In the genomic region with DNA sequence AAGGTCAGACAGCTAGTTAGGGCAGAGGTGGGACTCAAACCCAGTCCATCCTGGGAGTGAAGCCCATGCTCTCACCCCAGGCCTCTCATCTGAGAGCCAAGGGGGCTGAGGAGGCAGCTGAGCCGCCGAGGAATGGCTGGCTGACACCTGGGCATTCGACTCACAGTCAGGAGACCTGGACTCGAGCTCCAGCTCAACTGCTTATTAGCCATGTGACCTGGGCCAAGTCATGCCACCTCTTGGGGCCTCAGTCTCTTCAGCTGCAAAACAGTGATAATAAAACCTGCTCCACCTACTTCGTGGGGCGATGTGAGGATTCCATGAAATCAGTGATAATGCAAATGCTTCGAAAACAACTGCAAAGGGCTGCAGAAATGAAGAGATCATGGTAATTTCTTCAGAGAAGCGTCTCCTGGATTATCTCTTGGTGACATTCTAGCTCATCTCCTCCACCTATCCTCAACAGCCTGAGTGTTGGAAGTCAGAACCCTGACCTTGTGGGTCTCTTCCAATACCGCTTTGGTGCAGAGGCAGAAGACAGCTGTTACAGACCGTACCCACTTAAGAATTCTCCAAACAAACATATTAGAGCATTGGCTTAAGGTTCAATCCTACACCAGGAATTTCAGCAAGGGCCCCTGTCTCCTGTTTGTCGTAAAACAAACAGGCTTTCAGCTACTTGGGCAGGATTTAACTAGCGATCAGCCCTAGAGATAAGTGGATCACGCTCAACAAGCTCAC, we compare ENCODE assay signal across 10 cellular contexts.
A peak's percentile ranks its signal among the peaks of the same experiment; 100 is the strongest.
DNase-seq lines count a peak whose midpoint lies in the region; ATAC-seq and TF ChIP-seq lines count a peak whose summit lies in the region.
"Had no signal": no experiment of that assay in that cellular context is flagged by ENCODE, and none has a peak within 500 bp of the region (broad histone marks: within the 10 kb centered on the region; RNA-seq: fewer than 3 reads in every experiment).

No MANE protein-coding gene starts in this region.

- peak overlapping the region; percentile 48 for H3K27ac Mint-ChIP-seq in activated CD4-positive, alpha-beta memory T cell treated with anti-CD3 and anti-CD28 coated beads, Interleukin-2, amount 10 ng/mL, durations not matched to agents 7 days and 5 days
- H3K27ac Mint-ChIP-seq: activated naive CD4-positive, alpha-beta T cell treated with anti-CD3 and anti-CD28 coated beads, Interleukin-2, amount 50 U/mL, for 24 hours had no signal

- POLR2A ChIA-PET in SK-N-SH (lab: Yijun Ruan, JAX) = no interaction called here
- POLR2A ChIA-PET in IMR-90 (lab: Charles Lee; ENCODE audit: unreplicated experiment) = interaction anchor here (0.5 kb wide), 1 partner anchor 10 kb away, joined by 4 read pairs; no protein-coding TSS in a partner anchor
- POLR2A ChIA-PET in activated CD4-positive, alpha-beta memory T cell treated with anti-CD3 and anti-CD28 coated beads, Interleukin-2, amount 10 ng/mL, durations not matched to agents 7 days and 5 days (lab: Charles Lee) = interaction anchor here (1.0 to 2.7 kb wide), 8 partner anchors 10 to 93 kb away, joined by 3 to 25 read pairs (median 6); partner anchors contain the start of gene PIM1

- H3K4me3 ChIP-seq in SK-N-SH (ENCODE audit: low read depth in 2 of 2, low read length in 1 of 2) (no peak overlapping the region), IMR-90 (ENCODE audit: insufficient read depth, low read depth, low read length) (no peak overlapping the region), neuronal stem cell (ENCODE audit: low read length in 2 of 2) (no peak overlapping the region)

- H3K4ac ChIP-seq in IMR-90 (ENCODE audit: low read depth, low read length) (no peak overlapping the region), neuronal stem cell (ENCODE audit: low read length) (no peak overlapping the region)

- no peaks in the 10 kb centered on the region for H3K79me2 ChIP-seq in SK-N-SH (ENCODE audit: insufficient read depth)

- H2AK5ac ChIP-seq in IMR-90 (ENCODE audit: low read depth, low read length) (no peak overlapping the region), neuronal stem cell (ENCODE audit: low read depth, low read length) (no peak overlapping the region)

- H3K27ac ChIP-seq in SK-N-SH (ENCODE audit: low read depth in 2 of 2, low read length in 1 of 2) = no peak overlapping the region
- H3K27ac ChIP-seq in IMR-90 (ENCODE audit: insufficient read depth, low read length) = no peak overlapping the region
- H3K27ac ChIP-seq in neuronal stem cell (replicated peaks; ENCODE audit: low read length) = no peak overlapping the region

- H3K4me1 ChIP-seq in SK-N-SH (ENCODE audit: control insufficient read depth in 1 of 2, insufficient read depth in 2 of 2, low read depth in 1 of 2, low read length in 1 of 2) (peaks cover 0 to 16% of the 10 kb centered on the region in 2 experiments; a peak in 1 of 4 replicates), IMR-90 (ENCODE audit: control insufficient read depth, insufficient read depth, low read length) (peaks cover 5% of the 10 kb centered on the region; the same call in 1 of the 2 replicates), neuronal stem cell (ENCODE audit: control insufficient read depth in 2 of 2, insufficient read depth in 1 of 2, low read depth in 1 of 2, low read length in 2 of 2) (peaks cover 6 to 11% of the 10 kb centered on the region in 2 donors)

- CTCF ChIA-PET in SK-N-SH (lab: Yijun Ruan, JAX) = interaction anchor here (0.8 to 2.7 kb wide), 7 partner anchors 12 to 92 kb away, joined by 3 to 20 read pairs (median 4); no protein-coding TSS in a partner anchor
- CTCF ChIA-PET in IMR-90 (lab: Yijun Ruan, JAX) = interaction anchor here (0.6 to 1.1 kb wide), 3 partner anchors 100 to 598 kb away, joined by 3 read pairs; no protein-coding TSS in a partner anchor
- CTCF ChIA-PET in activated CD4-positive, alpha-beta memory T cell treated with anti-CD3 and anti-CD28 coated beads, Interleukin-2, amount 10 ng/mL, durations not matched to agents 7 days and 5 days (lab: Charles Lee) = interaction anchor here (0.7 to 2.7 kb wide), 10 partner anchors 14 to 344 kb away, joined by 3 to 12 read pairs (median 4); no protein-coding TSS in a partner anchor

- TF ChIP-seq RAD21 in SK-N-SH (IDR thresholded peaks at IDR 0.05; ENCODE audit: low read length) = no peak
- no peak for TF ChIP-seq RAD21 in IMR-90 (IDR thresholded peaks at IDR 0.05; ENCODE audit: low read length)

- H3K36me3 ChIP-seq in SK-N-SH (replicated peaks in 1 of 2; ENCODE audit: control insufficient read depth in 1 of 2, insufficient read depth in 2 of 2, low read length in 1 of 2) (no peaks in the 10 kb centered on the region), IMR-90 (ENCODE audit: control insufficient read depth, insufficient read depth, low read length) (no peaks in the 10 kb centered on the region), neuronal stem cell (replicated peaks in 1 of 2; ENCODE audit: control insufficient read depth in 2 of 2, insufficient read depth in 2 of 2, low read length in 2 of 2) (no peaks in the 10 kb centered on the region)

- peaks cover under 1% of the 10 kb centered on the region for H3K27me3 Mint-ChIP-seq in activated CD4-positive, alpha-beta memory T cell treated with anti-CD3 and anti-CD28 coated beads, Interleukin-2, amount 10 ng/mL, durations not matched to agents 7 days and 5 days
- H3K27me3 Mint-ChIP-seq: activated naive CD4-positive, alpha-beta T cell treated with anti-CD3 and anti-CD28 coated beads, Interleukin-2, amount 50 U/mL, for 24 hours had no signal

- no peaks in the 10 kb centered on the region for H3F3A ChIP-seq in SK-N-SH (replicated peaks; ENCODE audit: insufficient read depth)

- no peak overlapping the region for H4K8ac ChIP-seq in IMR-90 (ENCODE audit: low read depth in 2 of 2, low read length in 2 of 2)
- no peak overlapping the region for H4K8ac ChIP-seq in neuronal stem cell (ENCODE audit: low read depth, low read length)

- H3K18ac ChIP-seq in IMR-90 (ENCODE audit: low read depth, low read length) (no peak overlapping the region; the same call in 1 of the 2 replicates), neuronal stem cell (ENCODE audit: low read length) (no peak overlapping the region)

- H4K20me1 ChIP-seq in SK-N-SH (ENCODE audit: insufficient read depth) = no peaks in the 10 kb centered on the region
- no peaks in the 10 kb centered on the region for H4K20me1 ChIP-seq in IMR-90 (ENCODE audit: insufficient read depth, low read length)

- H3K9me1 ChIP-seq in IMR-90 (ENCODE audit: insufficient read depth, low read length) = no peaks in the 10 kb centered on the region

- H3K9ac ChIP-seq in SK-N-SH (no peak overlapping the region), IMR-90 (ENCODE audit: low read depth, low read length) (no peak overlapping the region; the same call in 1 of the 2 replicates), neuronal stem cell (ENCODE audit: low read depth, low read length, poor library complexity) (no peak overlapping the region)

- H3K79me1 ChIP-seq in IMR-90 (ENCODE audit: low read depth in 1 of 2, low read length in 2 of 2) (no peaks in the 10 kb centered on the region), neuronal stem cell (ENCODE audit: low read depth, low read length) (no peaks in the 10 kb centered on the region)

- dilution Hi-C loops in IMR-90 (cut with HindIII; ENCODE audit: low sequenced_read_pairs, unreplicated experiment) = no loop called here

- H3K23ac ChIP-seq in IMR-90 (ENCODE audit: low read depth, low read length) (no peak overlapping the region), neuronal stem cell (ENCODE audit: low read depth, low read length, poor library complexity) (no peak overlapping the region)

- H2BK120ac ChIP-seq in IMR-90 (ENCODE audit: low read depth, low read length) = no peak overlapping the region
- no peak overlapping the region for H2BK120ac ChIP-seq in neuronal stem cell (ENCODE audit: low read depth, low read length)

- H3K9me3 ChIP-seq in SK-N-SH (no peaks in the 10 kb centered on the region), IMR-90 (ENCODE audit: control insufficient read depth, insufficient read depth, low read length) (no peaks in the 10 kb centered on the region), neuronal stem cell (replicated peaks in 1 of 2; ENCODE audit: control insufficient read depth in 2 of 2, insufficient read depth in 1 of 2, low read depth in 1 of 2, low read length in 2 of 2) (no peaks in the 10 kb centered on the region)

- peaks cover 50% of the 10 kb centered on the region for H3K4me1 Mint-ChIP-seq in activated CD4-positive, alpha-beta memory T cell treated with anti-CD3 and anti-CD28 coated beads, Interleukin-2, amount 10 ng/mL, durations not matched to agents 7 days and 5 days

- H4K91ac ChIP-seq in IMR-90 (ENCODE audit: insufficient read depth, low read depth, low read length) (no peak overlapping the region), neuronal stem cell (ENCODE audit: low read depth, low read length, poor library complexity) (no peak overlapping the region)

- in situ Hi-C loops in IMR-90 (cut with MboI; ENCODE audit: low sequenced_read_pairs) = no loop called here

- H3K4me3 Mint-ChIP-seq in activated CD4-positive, alpha-beta memory T cell treated with anti-CD3 and anti-CD28 coated beads, Interleukin-2, amount 10 ng/mL, durations not matched to agents 7 days and 5 days = no peak overlapping the region
- H3K4me3 Mint-ChIP-seq: activated naive CD4-positive, alpha-beta T cell treated with anti-CD3 and anti-CD28 coated beads, Interleukin-2, amount 50 U/mL, for 24 hours had no signal

- H2BK12ac ChIP-seq in neuronal stem cell (ENCODE audit: low read length) = no peak overlapping the region

- DNase-seq in SK-N-SH (no peak), IMR-90 (no peak), sciatic nerve (ENCODE audit: low spot score) (no peak), neuronal stem cell (ENCODE audit: low spot score) (no peak)
- DNase-seq in activated CD4-positive, alpha-beta memory T cell treated with anti-CD3 and anti-CD28 coated beads, Interleukin-2, amount 10 ng/mL, durations not matched to agents 7 days and 5 days = no peak
- DNase-seq: NCI-H446 had no signal

- TF ChIP-seq CTCF in SK-N-SH (IDR thresholded peaks at IDR 0.05) (no peak), IMR-90 (conservative IDR thresholded peaks at IDR 0.05; ENCODE audit: low read depth, low read length) (no peak)

- H2BK20ac ChIP-seq in IMR-90 (ENCODE audit: low read depth, low read length) = no peak overlapping the region

- H2AK9ac ChIP-seq in IMR-90 (replicated peaks; ENCODE audit: low read depth, low read length, poor library complexity) = no peak overlapping the region

- TF ChIP-seq EP300 in SK-N-SH (IDR thresholded peaks at IDR 0.05; ENCODE audit: borderline replicate concordance in 1 of 2, low read depth in 1 of 2, low read length in 1 of 2) = no peak

- H2BK15ac ChIP-seq in IMR-90 (ENCODE audit: low read depth, low read length) (no peak overlapping the region), neuronal stem cell (ENCODE audit: low read length) (no peak overlapping the region)

- H3K4me2 ChIP-seq in SK-N-SH (no peak overlapping the region), IMR-90 (ENCODE audit: low read depth, low read length) (no peak overlapping the region), neuronal stem cell (ENCODE audit: insufficient read depth, low read length, poor library complexity, severe bottlenecking) (no peak overlapping the region)

- ATAC-seq in SK-N-SH treated with all-trans-retinoic acid at 6 μM for 48 hours (no peak; the same call in 2 of the 3 replicates), IMR-90 (ENCODE audit: low read depth) (peak; percentile 21; the same call in 1 of the 2 replicates), sciatic nerve (peak; percentile 22), GM18870 (IDR thresholded peaks at IDR 0.05; ENCODE audit: unreplicated experiment) (no peak), HG02840 (IDR thresholded peaks at IDR 0.05; ENCODE audit: low FRiP score, unreplicated experiment) (no peak)

- H4K5ac ChIP-seq in IMR-90 (ENCODE audit: low read depth, low read length) = no peak overlapping the region

- H3K9me2 ChIP-seq in SK-N-SH = no peaks in the 10 kb centered on the region

- no TSS peak for BruUV-seq in IMR-90 (replicated peaks; lab: Mats Ljungman, UMichigan)

- H3K27me3 ChIP-seq in SK-N-SH (ENCODE audit: insufficient read depth) (no peaks in the 10 kb centered on the region), IMR-90 (ENCODE audit: control insufficient read depth, insufficient read depth, low read length) (peaks cover 2% of the 10 kb centered on the region; the same call in 1 of the 2 replicates), neuronal stem cell (ENCODE audit: control insufficient read depth in 3 of 3, insufficient read depth in 3 of 3, low read depth in 1 of 3, low read length in 3 of 3) (no peaks in the 10 kb centered on the region)

- TF ChIP-seq POLR2A in IMR-90 (IDR thresholded peaks at IDR 0.05; ENCODE audit: low read depth, low read length) = no peak

- WGBS in SK-N-SH (ENCODE audit: low lambda C conversion rate) = 73% methylated on average over 9 of the region's 13 CpGs
- WGBS in IMR-90 (ENCODE audit: extremely low coverage in 2 of 2, insufficient read length in 1 of 2), 2 experiments = 61% methylated on average over 5 of the region's 13 CpGs; no CpG with 5 or more reads in 1 of the 2 experiments
- WGBS in neuronal stem cell (ENCODE audit: extremely low coverage in 2 of 2, insufficient read length in 2 of 2, insufficient replicate concordance in 1 of 2), 2 donors = no CpG with 5 or more reads among the region's 13 CpGs

- intact Hi-C loops in IMR-90 (cut with micrococcal nuclease) (no loop called here), sciatic nerve (cut with DNase I) (no loop called here)

- no peak overlapping the region for H2BK5ac ChIP-seq in IMR-90 (ENCODE audit: low read depth, low read length, poor library complexity, severe bottlenecking)
- H2BK5ac ChIP-seq in neuronal stem cell (ENCODE audit: low read length) = no peak overlapping the region

- H3K36me3 Mint-ChIP-seq in activated CD4-positive, alpha-beta memory T cell treated with anti-CD3 and anti-CD28 coated beads, Interleukin-2, amount 10 ng/mL, durations not matched to agents 7 days and 5 days (ENCODE audit: low read depth) = peaks cover 4% of the 10 kb centered on the region
- H3K36me3 Mint-ChIP-seq: activated naive CD4-positive, alpha-beta T cell treated with anti-CD3 and anti-CD28 coated beads, Interleukin-2, amount 50 U/mL, for 24 hours had no signal

- H3K56ac ChIP-seq in IMR-90 (ENCODE audit: extremely low read depth, insufficient read depth, low read length) = no peak overlapping the region

- H3K9me3 Mint-ChIP-seq in activated CD4-positive, alpha-beta memory T cell treated with anti-CD3 and anti-CD28 coated beads, Interleukin-2, amount 10 ng/mL, durations not matched to agents 7 days and 5 days = no peaks in the 10 kb centered on the region
- H3K9me3 Mint-ChIP-seq: activated naive CD4-positive, alpha-beta T cell treated with anti-CD3 and anti-CD28 coated beads, Interleukin-2, amount 50 U/mL, for 24 hours had no signal

- no peak overlapping the region for H3K14ac ChIP-seq in IMR-90 (replicated peaks; ENCODE audit: low read depth, low read length)
- H3K14ac ChIP-seq in neuronal stem cell (ENCODE audit: low read length) = no peak overlapping the region

- H2AFZ ChIP-seq in SK-N-SH (ENCODE audit: low read depth) (no peak overlapping the region), IMR-90 (replicated peaks; ENCODE audit: low read length, poor library complexity) (no peak overlapping the region), neuronal stem cell (ENCODE audit: low read length) (no peak overlapping the region)

Comparison
In these comparisons a context has a peak if more than half of its experiments do, and no peak if none do; other contexts are left out.
1. ATAC-seq: peak in IMR-90 (single experiment) and sciatic nerve (single experiment); none in SK-N-SH treated with all-trans-retinoic acid at 6 μM for 48 hours (single experiment), GM18870 (single experiment) and HG02840 (single experiment).